9 cellular contexts compared by ENCODE assay signal in the genomic region with DNA sequence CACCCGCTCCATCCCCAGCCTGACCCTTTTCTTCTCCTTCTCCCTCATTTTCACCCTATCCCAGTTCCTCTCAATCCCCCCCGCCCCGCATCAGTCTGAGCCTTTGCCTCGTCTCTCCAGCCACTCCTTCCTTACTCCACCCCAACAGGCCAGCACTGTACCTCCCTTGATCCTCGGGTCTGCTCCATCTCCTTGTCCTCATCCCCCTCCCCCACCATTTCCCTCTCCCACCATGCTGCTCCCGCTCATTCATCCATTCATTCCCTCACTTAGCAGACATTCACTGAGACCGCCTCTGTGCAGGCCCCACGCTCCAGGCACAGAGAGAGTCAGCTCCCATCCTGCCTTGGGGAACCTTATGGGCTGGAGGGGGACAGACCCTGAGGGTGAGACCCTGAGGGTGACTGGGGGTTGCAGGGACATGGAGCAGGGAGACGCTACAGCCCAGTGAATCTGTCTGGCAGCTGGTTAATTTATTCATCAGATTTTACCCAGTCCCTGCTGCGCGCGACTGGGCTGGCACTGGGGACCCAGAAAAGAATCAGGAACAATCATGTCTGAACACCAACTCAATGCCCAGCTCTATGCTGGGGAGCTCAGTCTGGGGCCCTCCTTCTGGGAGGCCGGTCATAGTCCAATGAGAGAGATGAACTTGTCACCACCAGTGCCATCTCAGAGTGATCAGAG. TPM values are rescaled to one million over a fixed set of nuclear protein-coding genes. Genes with fewer than 3 reads are reported as not detected.
A peak's percentile ranks its signal among the peaks of the same experiment; 100 is the strongest.
DNase-seq lines count a peak whose midpoint lies in the region; ATAC-seq and TF ChIP-seq lines count a peak whose summit lies in the region.
"Had no signal": no experiment of that assay in that cellular context is flagged by ENCODE, and none has a peak within 500 bp of the region (broad histone marks: within the 10 kb centered on the region; RNA-seq: fewer than 3 reads in every experiment).

No MANE protein-coding gene starts in this region.

- no peak for TF ChIP-seq CTCF in DND-41 (IDR thresholded peaks at IDR 0.05; ENCODE audit: borderline replicate concordance, extremely low read depth, low read length, poor library complexity, severe bottlenecking)
- no peak for TF ChIP-seq CTCF in OCI-LY1 (IDR thresholded peaks at IDR 0.05; ENCODE audit: low read length)
- TF ChIP-seq CTCF in ovary (IDR thresholded peaks at IDR 0.05) = no peak

- H2AFZ ChIP-seq in DND-41 (ENCODE audit: low read depth, low read length) (0 out of 2 replicates have a peak overlapping the region, but pooled peaks have one; percentile 7), OCI-LY1 (ENCODE audit: low read length) (no peak overlapping the region)

- H3K4me3 ChIP-seq in DND-41 (ENCODE audit: low read depth in 1 of 2, low read length in 2 of 2) = peak overlapping the region; percentile 37 to 74; a peak in 3 of 4 replicates
- H3K4me3 ChIP-seq in OCI-LY1 (ENCODE audit: low read depth, low read length, poor library complexity, severe bottlenecking) = peak overlapping the region; percentile 80
- H3K4me3 ChIP-seq in endocrine pancreas (ENCODE audit: control insufficient read depth, insufficient read depth, low read length) = no peak overlapping the region
- peak overlapping the region; percentile 85 for H3K4me3 ChIP-seq in ovary

- H3K4me2 ChIP-seq in DND-41 (ENCODE audit: insufficient read depth, low read length) = peak overlapping the region; percentile 92
- H3K4me2 ChIP-seq in OCI-LY1 (ENCODE audit: low read length) = peak overlapping the region; percentile 80

- TF ChIP-seq POLR2A in ovary (IDR thresholded peaks at IDR 0.05) = no peak

- no peak for ATAC-seq in DND-41 (ENCODE audit: insufficient read depth, low read depth)
- ATAC-seq in HG02623 (IDR thresholded peaks at IDR 0.05; ENCODE audit: unreplicated experiment) = no peak
- no peak for ATAC-seq in GM18498 (IDR thresholded peaks at IDR 0.05; ENCODE audit: unreplicated experiment)

- H3K79me2 ChIP-seq in DND-41 (ENCODE audit: insufficient read depth, low read length) (peaks cover 38% of the 10 kb centered on the region), OCI-LY1 (ENCODE audit: insufficient read depth, low read length) (no peaks in the 10 kb centered on the region)

- H4K20me1 ChIP-seq in DND-41 (ENCODE audit: insufficient read depth, low read length) (peaks cover 32% of the 10 kb centered on the region; the same call in 1 of the 2 replicates), OCI-LY1 (ENCODE audit: insufficient read depth, low read length) (no peaks in the 10 kb centered on the region)

- WGBS in ovary, 3 donors = 48 to 49% (median 49%) methylated on average over 13 of the region's 13 CpGs

- no peak for DNase-seq in DND-41
- peak in 1 of 5 donors; percentile 38 for DNase-seq in ovary
- no peak for DNase-seq in activated effector memory CD4-positive, alpha-beta T cell treated with anti-CD3 and anti-CD28 coated beads, Interleukin-2, amount 50 U/mL, for 16 hours
- no peak for DNase-seq in GF-D8 (lab: John Stamatoyannopoulos, UW)
- DNase-seq: stimulated activated CD8-positive, alpha-beta memory T cell treated with anti-CD3 and anti-CD28 coated beads, Interleukin-4, amount 100 ng/mL, for 48 hours had no signal

- H3K4me1 ChIP-seq in DND-41 (ENCODE audit: insufficient read depth, low read length) = peaks cover 29% of the 10 kb centered on the region
- peaks cover 19% of the 10 kb centered on the region for H3K4me1 ChIP-seq in OCI-LY1 (ENCODE audit: insufficient read depth, low read length, severe bottlenecking)
- no peaks in the 10 kb centered on the region for H3K4me1 ChIP-seq in endocrine pancreas (ENCODE audit: control insufficient read depth, insufficient read depth, low read length)
- peaks cover 7% of the 10 kb centered on the region for H3K4me1 ChIP-seq in ovary (ENCODE audit: insufficient read depth)

- H3K27me3 ChIP-seq in DND-41 (ENCODE audit: insufficient read depth, low read length, poor library complexity) = no peaks in the 10 kb centered on the region
- no peaks in the 10 kb centered on the region for H3K27me3 ChIP-seq in OCI-LY1 (ENCODE audit: insufficient read depth, low read length)
- no peaks in the 10 kb centered on the region for H3K27me3 ChIP-seq in endocrine pancreas (ENCODE audit: control insufficient read depth, insufficient read depth, low read length)
- no peaks in the 10 kb centered on the region for H3K27me3 ChIP-seq in ovary

- intact Hi-C loops in ovary (cut with DNase I) = loop anchor here in 1 of 4 donors (5.0 kb wide), 1 partner anchor 156 kb away; no protein-coding TSS in a partner anchor

- peak overlapping the region; percentile 78 for H3K27ac ChIP-seq in DND-41 (ENCODE audit: low read length)
- no peak overlapping the region for H3K27ac ChIP-seq in OCI-LY1 (ENCODE audit: low read depth, low read length, poor library complexity, severe bottlenecking)
- H3K27ac ChIP-seq in ovary = no peak overlapping the region

- peak overlapping the region; percentile 75 for H3K9ac ChIP-seq in DND-41 (ENCODE audit: low read depth, low read length)
- H3K9ac ChIP-seq in OCI-LY1 (ENCODE audit: low read length) = peak overlapping the region; percentile 78
- peak overlapping the region; percentile 30 for H3K9ac ChIP-seq in endocrine pancreas (ENCODE audit: control insufficient read depth, insufficient read depth, low read length)

- H3K9me3 ChIP-seq in DND-41 (ENCODE audit: insufficient read depth, low read length, severe bottlenecking) = no peaks in the 10 kb centered on the region
- no peaks in the 10 kb centered on the region for H3K9me3 ChIP-seq in OCI-LY1 (ENCODE audit: low read length)
- no peaks in the 10 kb centered on the region for H3K9me3 ChIP-seq in endocrine pancreas (ENCODE audit: control insufficient read depth, low read length)
- no peaks in the 10 kb centered on the region for H3K9me3 ChIP-seq in ovary

- no peaks in the 10 kb centered on the region for H3F3A ChIP-seq in OCI-LY1 (ENCODE audit: insufficient read depth, low read length)

- H3K9me2 ChIP-seq in OCI-LY1 (ENCODE audit: low read depth, low read length) = no peaks in the 10 kb centered on the region

- peaks cover 41% of the 10 kb centered on the region for H3K36me3 ChIP-seq in DND-41 (ENCODE audit: insufficient read depth, low read length)
- peaks cover 3% of the 10 kb centered on the region; the same call in 1 of the 2 replicates for H3K36me3 ChIP-seq in OCI-LY1 (ENCODE audit: insufficient read depth, low read length)
- H3K36me3 ChIP-seq in endocrine pancreas (ENCODE audit: control insufficient read depth, insufficient read depth, low read length) = no peaks in the 10 kb centered on the region
- H3K36me3 ChIP-seq in ovary = no peaks in the 10 kb centered on the region

- TF ChIP-seq EP300 in ovary (IDR thresholded peaks at IDR 0.05) = no peak

RNA-seq across cellular contexts. Expression of gene ARHGAP33, which starts 0.9 kb away (rescaled TPM):
- total RNA-seq in ovary = 10 to 100 TPM; 14.7 to 52.7 (median 46.1) TPM
- polyA plus RNA-seq in ovary = 10 to 100 TPM in 1 of 2 donors, under 1 TPM in 1; 0.95 to 18.5 TPM

RNA-seq across cellular contexts. Expression of gene PROSER3, which starts 18.3 kb away (rescaled TPM):
- total RNA-seq in ovary = 10 to 100 TPM in 5 of 7 donors, 1 to 10 TPM in 2; 3.3 to 59.0 (median 32.0) TPM
- polyA plus RNA-seq in ovary = 10 to 100 TPM; 12.6 to 12.9 TPM

RNA-seq across cellular contexts. Expression of gene HSPB6, which starts 19.4 kb away (rescaled TPM):
- total RNA-seq in ovary = 100 to 1,000 TPM in 6 of 7 donors, 10 to 100 TPM in 1; 44.9 to 276 (median 232) TPM
- 100 to 1,000 TPM; 101 to 434 TPM for polyA plus RNA-seq in ovary

RNA-seq across cellular contexts. Expression of gene LIN37, which starts 27.9 kb away (rescaled TPM):
- 10 to 100 TPM; 14.5 to 25.6 (median 19.1) TPM for total RNA-seq in ovary
- 10 to 100 TPM in 1 of 2 donors, 1 to 10 TPM in 1; 9.8 to 24.1 TPM for polyA plus RNA-seq in ovary

RNA-seq across cellular contexts. Expression of gene PSENEN, which starts 30.8 kb away (rescaled TPM):
- total RNA-seq in ovary = 10 to 100 TPM; 23.4 to 90.4 (median 44.9) TPM
- 10 to 100 TPM; 34.0 to 44.6 TPM for polyA plus RNA-seq in ovary
